27 cellular contexts compared by ENCODE assay signal in the genomic region with DNA sequence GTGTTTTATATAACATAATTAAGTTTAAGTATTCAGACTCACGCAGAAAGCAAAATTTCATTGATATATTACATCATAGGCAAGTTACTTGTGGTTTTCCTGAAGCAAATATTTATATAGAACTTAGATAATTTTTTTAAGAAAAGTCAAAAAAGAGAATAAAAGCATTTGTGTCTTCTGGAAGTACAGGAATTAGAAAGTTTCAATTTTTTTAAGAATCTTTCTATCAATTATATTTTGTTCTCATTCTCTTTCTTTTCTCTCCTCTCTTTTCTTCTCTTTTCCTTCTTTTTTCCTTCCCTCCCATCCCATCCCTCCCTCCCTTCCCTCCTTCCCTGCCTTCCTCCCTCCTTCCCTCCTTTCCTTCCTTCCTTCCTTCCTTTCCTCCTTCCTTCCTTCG.
"Had no signal": no experiment of that assay in that cellular context is flagged by ENCODE, and none has a peak within 500 bp of the region (broad histone marks: within the 10 kb centered on the region; RNA-seq: fewer than 3 reads in every experiment).

No MANE protein-coding gene starts in this region.

- H3K36me3 ChIP-seq: stomach, suprapubic skin, thoracic aorta, thyroid gland, tibial artery, tibial nerve, transverse colon, upper lobe of left lung, upper lobe of right lung, uterus, vagina had no signal

- H3K4me3 ChIP-seq: stomach, suprapubic skin, testis, thoracic aorta, thyroid gland, tibial artery, tibial nerve, transverse colon, upper lobe of left lung, upper lobe of right lung, uterus, vagina had no signal

- H3K27ac ChIP-seq: stomach, suprapubic skin, testis, thoracic aorta, thyroid gland, tibial artery, tibial nerve, transverse colon, upper lobe of left lung, upper lobe of right lung, uterus, vagina had no signal

- DNase-seq: stimulated activated CD4-positive, alpha-beta T cell treated with anti-CD3 and anti-CD28 coated beads, Interleukin-2, amount 100 ng/mL, for 48 hours; stimulated activated CD4-positive, alpha-beta T cell treated with anti-CD3 and anti-CD28 coated beads, Interleukin-4, amount 100 ng/mL, for 1 hour; stimulated activated CD4-positive, alpha-beta T cell treated with anti-CD3 and anti-CD28 coated beads, Interleukin-4, amount 100 ng/mL, for 24 hours; stimulated activated CD4-positive, alpha-beta T cell treated with anti-CD3 and anti-CD28 coated beads, Interleukin-4, amount 100 ng/mL, for 4 hours; stimulated activated CD8-positive, alpha-beta memory T cell treated with anti-CD3 and anti-CD28 coated beads, Interleukin-4, amount 100 ng/mL, for 48 hours; stimulated activated naive B cell treated with anti-CD40 and anti-IgM and Interleukin-4, amounts not matched to agents 10 μg/mL and 1 μg/mL and 100 μg/mL, for 72 hours; stimulated activated naive CD4-positive, alpha-beta T cell; stimulated activated naive CD4-positive, alpha-beta T cell treated with Interleukin-2 at 50 U/mL for 16 hours; stimulated activated naive CD8-positive, alpha-beta T cell treated with anti-CD3 and anti-CD28 coated beads, Interleukin-15, amount 100 ng/mL, for 72 hours; stimulated activated naive CD8-positive, alpha-beta T cell treated with anti-CD3 and anti-CD28 coated beads, Interleukin-15, Interleukin-2, amounts not matched to agents 100 U/mL and 50 U/mL, for 24 hours; stomach; substantia nigra; testis; thyroid gland; tibial artery; transverse colon; trophoblast cell; upper lobe of left lung; upper lobe of right lung; uterus had no signal

- H3K4me1 ChIP-seq: stomach, suprapubic skin, testis, thyroid gland, tibial artery, tibial nerve, transverse colon, upper lobe of left lung, upper lobe of right lung, uterus, vagina had no signal

- H3K27me3 ChIP-seq: stomach, suprapubic skin, testis, thyroid gland, tibial artery, tibial nerve, transverse colon, upper lobe of left lung, upper lobe of right lung, uterus, vagina had no signal

- ATAC-seq: stimulated activated effector memory CD8-positive, alpha-beta T cell treated with anti-CD3 and anti-CD28 coated beads, Interleukin-12 subunit alpha, Interleukin-12 subunit beta, amount 100 ng/mL, for 72 hours; stimulated activated memory B cell treated with anti-CD40 and anti-IgM and Interleukin-4, amounts not matched to agents 10 μg/mL and 1 μg/mL and 100 μg/mL, for 72 hours; stimulated activated naive B cell treated with anti-CD40 and anti-IgM and Interleukin-4, amounts not matched to agents 10 μg/mL and 1 μg/mL and 100 μg/mL, for 72 hours; stimulated activated naive CD8-positive, alpha-beta T cell treated with anti-CD3 and anti-CD28 coated beads, Interleukin-15, amount 100 ng/mL, for 72 hours; stimulated activated naive CD8-positive, alpha-beta T cell treated with anti-CD3 and anti-CD28 coated beads, Interleukin-15, Interleukin-2, amounts not matched to agents 100 U/mL and 50 U/mL, for 24 hours; upper lobe of right lung had no signal

- H3K9me3 ChIP-seq: suprapubic skin, testis, thoracic aorta, thyroid gland, tibial artery, tibial nerve, transverse colon, upper lobe of left lung, upper lobe of right lung, uterus, vagina had no signal

- FAIRE-seq: urothelium cell line had no signal
